ENCODE assay signal across 15 cellular contexts in genomic region chr9:134723037-134723436, GRCh38.
"Had no signal": no experiment of that assay in that cellular context is flagged by ENCODE, and none has a peak within 500 bp of the region (broad histone marks: within the 10 kb centered on the region; RNA-seq: fewer than 3 reads in every experiment).

No MANE protein-coding gene starts in this region.

- H2AFZ ChIP-seq: hepatocyte, neural progenitor cell had no signal

- H3K9ac ChIP-seq: neural progenitor cell had no signal

- H3K4me3 ChIP-seq: colonic mucosa, esophagus squamous epithelium, hepatocyte, neural progenitor cell, pancreas, right lobe of liver, skin epidermis, stomach had no signal

- H3K27me3 ChIP-seq: colonic mucosa, hepatocyte, neural progenitor cell, pancreas, right lobe of liver had no signal

- H3K4me2 ChIP-seq: hepatocyte, neural progenitor cell had no signal

- H3K9me3 ChIP-seq: colonic mucosa, esophagus squamous epithelium, pancreas, right lobe of liver, stomach had no signal

- H3K4me1 ChIP-seq: colonic mucosa, neural progenitor cell, pancreas, right lobe of liver had no signal

- H3K36me3 ChIP-seq: colonic mucosa, neural progenitor cell, pancreas, right lobe of liver had no signal

- DNase-seq: colonic mucosa; dermis blood vessel endothelial cell; esophagus squamous epithelium; kidney; left colon; occipital lobe; right lobe of liver; stimulated activated CD4-positive, alpha-beta T cell treated with anti-CD3 and anti-CD28 coated beads, Interleukin-12 subunit alpha, Interleukin-12 subunit beta, amount 100 ng/mL, for 4 hours; stimulated activated naive CD4-positive, alpha-beta T cell; stomach had no signal

- H3K27ac ChIP-seq: colonic mucosa, esophagus squamous epithelium, hepatocyte, neural progenitor cell, pancreas, right lobe of liver, skin epidermis had no signal

- ATAC-seq: left colon; natural killer cell treated with Interleukin-12 subunit alpha and Interleukin-12 subunit beta and Interleukin-15 and Interleukin-18, amount 100 ng/mL, for 72 hours; pancreas; right lobe of liver had no signal
